12 cellular contexts compared by ENCODE assay signal in genomic region chr1:114032271-114033218, GRCh38.
DNase-seq lines count a peak whose midpoint lies in the region; FAIRE-seq and TF ChIP-seq lines count a peak whose summit lies in the region.
"Had no signal": no experiment of that assay in that cellular context is flagged by ENCODE, and none has a peak within 500 bp of the region (broad histone marks: within the 10 kb centered on the region; RNA-seq: fewer than 3 reads in every experiment).

No MANE protein-coding gene starts in this region.

- DNase-seq in GM04504 (ENCODE audit: low read depth): peak; percentile 67
- DNase-seq in RCC 7860 (ENCODE audit: low spot score): peak; percentile 67
- DNase-seq in fibroblast of pulmonary artery (ENCODE audit: low read depth): peak; percentile 25
- peak; percentile 17 for DNase-seq in pons (ENCODE audit: low spot score)
- DNase-seq in HEK293T (ENCODE audit: extremely low spot score): no peak
- no peak for DNase-seq in midbrain (lab: John Stamatoyannopoulos, UW)
- DNase-seq in effector CD8-positive, alpha-beta T cell (lab: John Stamatoyannopoulos, UW): no peak
- DNase-seq in hippocampal formation (lab: John Stamatoyannopoulos, UW): no peak
- DNase-seq: activated gamma-delta T cell treated with Interleukin-2 at 50 U/mL for 16 hours, dorsolateral prefrontal cortex, posterior cingulate gyrus had no signal

- CTCF ChIA-PET in HEK293T (lab: Yijun Ruan, JAX): interaction anchor here (0.6 to 1.0 kb wide), 6 partner anchors 9 to 320 kb away, joined by 3 to 4 read pairs (median 3); no protein-coding TSS in a partner anchor

- TF ChIP-seq CTCF in fibroblast of pulmonary artery (IDR thresholded peaks at IDR 0.05; ENCODE audit: low read length, missing control alignments): no peak

- peak; percentile 64 for FAIRE-seq in RCC 7860 (lab: Jason Lieb, UNC)

- H3K4me3 ChIP-seq in fibroblast of pulmonary artery (replicated peaks; ENCODE audit: low read depth, low read length): no peak overlapping the region
- H3K4me3 ChIP-seq: dorsolateral prefrontal cortex, thyroid gland had no signal

- POLR2A ChIA-PET in HEK293T (lab: Yijun Ruan, JAX): no interaction called here

TF ChIP-seq in HEK293T, 16 proteins besides CTCF, POLR2A, EP300 and RAD21:
- TF ChIP-seq SUZ12 (IDR thresholded peaks at IDR 0.05): no peak
- TF ChIP-seq ELF4 (IDR thresholded peaks at IDR 0.05): no peak
- TF ChIP-seq FOXK2 (IDR thresholded peaks at IDR 0.05): no peak
- no peak for TF ChIP-seq HDGF (IDR thresholded peaks at IDR 0.05; ENCODE audit: borderline replicate concordance)
- TF ChIP-seq L3MBTL2 (conservative IDR thresholded peaks at IDR 0.05): no peak
- TF ChIP-seq NFRKB (IDR thresholded peaks at IDR 0.05): no peak
- no peak for TF ChIP-seq ARNT (IDR thresholded peaks at IDR 0.05)
- no peak for TF ChIP-seq PKNOX1 (IDR thresholded peaks at IDR 0.05)
- no peak for TF ChIP-seq SP1 (IDR thresholded peaks at IDR 0.05)
- TF ChIP-seq ZNF384 (IDR thresholded peaks at IDR 0.05): no peak
- TF ChIP-seq CTBP1 (IDR thresholded peaks at IDR 0.05; ENCODE audit: borderline replicate concordance): no peak
- TF ChIP-seq FOXA1 (IDR thresholded peaks at IDR 0.05): no peak
- TF ChIP-seq TARDBP (IDR thresholded peaks at IDR 0.05): no peak
TF ChIP-seq in HEK293T: peak in this region for 0.

Comparison
In these comparisons a context has a peak if more than half of its experiments do, and no peak if none do; other contexts are left out.
1. DNase-seq: peak in GM04504 (single experiment), RCC 7860 (single experiment), fibroblast of pulmonary artery (single experiment) and pons (single experiment); none in HEK293T (single experiment), midbrain (single experiment), effector CD8-positive, alpha-beta T cell (single experiment) and hippocampal formation (0 of 2).